10 cellular contexts compared by ENCODE assay signal in genomic region chr13:79541426-79542049, GRCh38.
A peak's percentile ranks its signal among the peaks of the same experiment; 100 is the strongest.
DNase-seq lines count a peak whose midpoint lies in the region; ATAC-seq, FAIRE-seq and TF ChIP-seq lines count a peak whose summit lies in the region.
"Had no signal": no experiment of that assay in that cellular context is flagged by ENCODE, and none has a peak within 500 bp of the region (broad histone marks: within the 10 kb centered on the region; RNA-seq: fewer than 3 reads in every experiment).

No MANE protein-coding gene starts in this region.

- no peak for FAIRE-seq in H1 (lab: Jason Lieb, UNC)

- CTCF ChIA-PET in OCI-LY7 (lab: Charles Lee; ENCODE audit: unreplicated experiment) (interaction anchor here (0.6 to 1.6 kb wide), 2 partner anchors 117 kb away, joined by 4 read pairs; no protein-coding TSS in a partner anchor), H1 (lab: Charles Lee; ENCODE audit: partially characterized antibody) (interaction anchor here (0.6 to 8.0 kb wide), 12 partner anchors 11 to 307 kb away, joined by 3 to 111 read pairs (median 3); no protein-coding TSS in a partner anchor)
- CTCF ChIA-PET in naive thymus-derived CD4-positive, alpha-beta T cell (lab: Charles Lee): interaction anchor here (0.6 to 8.0 kb wide), 11 partner anchors 14 to 1404 kb away, joined by 3 to 136 read pairs (median 3); no protein-coding TSS in a partner anchor

- no peak for TF ChIP-seq EP300 in H1 (IDR thresholded peaks at IDR 0.05; ENCODE audit: borderline replicate concordance in 1 of 2, low read depth in 2 of 2, low read length in 2 of 2)

- peaks cover 0 to 20% (median 0%) of the 10 kb centered on the region in 7 donors for H3K4me1 Mint-ChIP-seq in naive thymus-derived CD4-positive, alpha-beta T cell
- H3K4me1 Mint-ChIP-seq: T-cell had no signal

- H3K18ac ChIP-seq in H1 (ENCODE audit: extremely low read depth, low read length): no peak overlapping the region

- H3K9me3 Mint-ChIP-seq in naive thymus-derived CD4-positive, alpha-beta T cell: peaks cover 0 to 2% (median 0%) of the 10 kb centered on the region in 11 donors
- H3K9me3 Mint-ChIP-seq: T-cell had no signal

- no peak for TF ChIP-seq POLR2A in H1 (IDR thresholded peaks at IDR 0.05; ENCODE audit: control extremely low read depth in 1 of 2, low read depth in 2 of 2, low read length in 2 of 2)

- H2BK120ac ChIP-seq in H1 (replicated peaks; ENCODE audit: low read depth, low read length): no peak overlapping the region

- TF ChIP-seq CTCF in OCI-LY7 (conservative IDR thresholded peaks at IDR 0.05; ENCODE audit: low read length) (peak; percentile 95), H1 (IDR thresholded peaks at IDR 0.05; ENCODE audit: control extremely low read depth in 1 of 3, insufficient read depth in 1 of 3, low read depth in 1 of 3, low read length in 3 of 3) (peak in 2 of 3 experiments; percentile 47 to 49; a peak in 2 of 4 replicates)

- no peak overlapping the region for H3K27ac Mint-ChIP-seq in naive thymus-derived CD4-positive, alpha-beta T cell
- H3K27ac Mint-ChIP-seq: T-cell had no signal

- H2BK12ac ChIP-seq in H1 (ENCODE audit: low read depth, low read length): no peak overlapping the region

- ATAC-seq in GM18517 (IDR thresholded peaks at IDR 0.05; ENCODE audit: unreplicated experiment) (peak; percentile 80), HG03565 (IDR thresholded peaks at IDR 0.05; ENCODE audit: unreplicated experiment) (peak; percentile 75), HG02678 (IDR thresholded peaks at IDR 0.05; ENCODE audit: unreplicated experiment) (no peak)
- peak; percentile 74 for ATAC-seq in naive thymus-derived CD4-positive, alpha-beta T cell

- H3K4me3 Mint-ChIP-seq in naive thymus-derived CD4-positive, alpha-beta T cell: no peak overlapping the region
- H3K4me3 Mint-ChIP-seq: T-cell had no signal

- no peak overlapping the region for H3K23ac ChIP-seq in H1 (ENCODE audit: insufficient read length)

- no peaks in the 10 kb centered on the region for H3K27me3 ChIP-seq in H1 (replicated peaks in 1 of 4; ENCODE audit: control insufficient read depth in 3 of 4, extremely low read depth in 1 of 4, insufficient read depth in 3 of 4, low read length in 3 of 4)
- no peaks in the 10 kb centered on the region for H3K27me3 ChIP-seq in naive thymus-derived CD4-positive, alpha-beta T cell (ENCODE audit: control insufficient read depth in 2 of 2, insufficient read depth in 2 of 2, low read length in 2 of 2)

- no peaks in the 10 kb centered on the region for H3K9me2 ChIP-seq in OCI-LY7 (ENCODE audit: insufficient read depth, low read length)

- peaks cover 0 to 21% (median 9%) of the 10 kb centered on the region in 5 donors for H3K36me3 Mint-ChIP-seq in naive thymus-derived CD4-positive, alpha-beta T cell

- 4% methylated on average over 1 of the region's 1 CpG; no CpG with 5 or more reads in 1 of the 2 experiments for whole genome bisulfite sequencing in H1 (ENCODE audit: extremely low coverage in 1 of 2, insufficient coverage in 1 of 2, insufficient read length in 1 of 2, insufficient replicate concordance in 2 of 2, low coverage in 1 of 2, low lambda C conversion rate in 2 of 2, missing lambda C conversion rate in 1 of 2), 2 experiments

- no peak overlapping the region for H2AFZ ChIP-seq in OCI-LY7 (ENCODE audit: low read length)
- no peak overlapping the region for H2AFZ ChIP-seq in H1 (ENCODE audit: low read length)

- peak; percentile 83 for DNase-seq in CD1c-positive myeloid dendritic cell (ENCODE audit: extremely low spot score)
- peak; percentile 61 for DNase-seq in OCI-LY7 (ENCODE audit: low spot score)
- DNase-seq in H1 (ENCODE audit: low read depth in 1 of 2, low spot score in 2 of 2): no peak
- peak in 7 of 9 donors; percentile 36 to 70 (median 59) for DNase-seq in naive thymus-derived CD4-positive, alpha-beta T cell
- no peak for DNase-seq in GM19238 (ENCODE audit: insufficient read length, low spot score)

- H2AK5ac ChIP-seq in H1 (ENCODE audit: low read depth, low read length): no peak overlapping the region

- H3K79me2 ChIP-seq in OCI-LY7 (ENCODE audit: insufficient read depth, low read depth, low read length): no peaks in the 10 kb centered on the region
- no peaks in the 10 kb centered on the region for H3K79me2 ChIP-seq in H1 (ENCODE audit: control insufficient read depth in 1 of 2, insufficient read depth in 2 of 2, low read length in 2 of 2)

- H3K4me3 ChIP-seq in OCI-LY7 (ENCODE audit: low read depth, low read length, poor library complexity, severe bottlenecking): no peak overlapping the region
- no peak overlapping the region for H3K4me3 ChIP-seq in H1 (ENCODE audit: extremely low read depth in 1 of 4, insufficient read depth in 2 of 4, low read depth in 3 of 4, low read length in 4 of 4)
- H3K4me3 ChIP-seq in naive thymus-derived CD4-positive, alpha-beta T cell (ENCODE audit: low read length): no peak overlapping the region
- H3K4me3 ChIP-seq: skin epidermis had no signal

- H2BK15ac ChIP-seq in H1 (ENCODE audit: low read length): no peak overlapping the region

- no peak overlapping the region for H3K4me2 ChIP-seq in OCI-LY7 (ENCODE audit: low read length)
- no peak overlapping the region for H3K4me2 ChIP-seq in H1 (ENCODE audit: insufficient read depth in 1 of 2, low read depth in 2 of 2, low read length in 2 of 2)

- H2BK5ac ChIP-seq in H1 (ENCODE audit: low read depth, low read length): no peak overlapping the region

- no peaks in the 10 kb centered on the region; the same call in 1 of the 2 replicates for H4K20me1 ChIP-seq in OCI-LY7 (ENCODE audit: insufficient read depth, low read length)
- H4K20me1 ChIP-seq in H1 (replicated peaks in 1 of 2; ENCODE audit: control insufficient read depth in 1 of 2, insufficient read depth in 2 of 2, low read length in 2 of 2): peaks cover 0 to 1% of the 10 kb centered on the region in 2 experiments

- H3K9ac ChIP-seq in H1 (replicated peaks in 1 of 4; ENCODE audit: extremely low read depth in 1 of 4, low read depth in 3 of 4, low read length in 3 of 4): no peak overlapping the region

- H3K23me2 ChIP-seq in H1 (ENCODE audit: low read depth, low read length): no peaks in the 10 kb centered on the region

- H3K14ac ChIP-seq in H1 (ENCODE audit: insufficient read length): no peak overlapping the region

- POLR2A ChIA-PET in OCI-LY7 (lab: Charles Lee) (interaction anchor here (0.5 to 2.0 kb wide), 5 partner anchors 8 to 1407 kb away, joined by 3 to 8 read pairs (median 3); no protein-coding TSS in a partner anchor), H1 (lab: Charles Lee; ENCODE audit: partially characterized antibody) (no interaction called here)
- POLR2A ChIA-PET in naive thymus-derived CD4-positive, alpha-beta T cell (lab: Charles Lee): interaction anchor here (0.8 kb wide), 1 partner anchor 60 kb away, joined by 3 read pairs; no protein-coding TSS in a partner anchor

- H3K9me3 ChIP-seq in OCI-LY7 (ENCODE audit: low read length) (no peaks in the 10 kb centered on the region), H1 (ENCODE audit: insufficient read depth in 2 of 2, low read depth in 1 of 2, low read length in 1 of 2) (no peaks in the 10 kb centered on the region)
- no peaks in the 10 kb centered on the region for H3K9me3 ChIP-seq in naive thymus-derived CD4-positive, alpha-beta T cell (ENCODE audit: control insufficient read depth in 2 of 3, low read length in 3 of 3)

- H3K79me1 ChIP-seq in H1 (ENCODE audit: low read depth, low read length): no peaks in the 10 kb centered on the region

- H3K27ac ChIP-seq in OCI-LY7 (ENCODE audit: low read depth, low read length, poor library complexity, severe bottlenecking): no peak overlapping the region
- H3K27ac ChIP-seq in H1 (ENCODE audit: low read depth, low read length): no peak overlapping the region
- H3K27ac ChIP-seq in naive thymus-derived CD4-positive, alpha-beta T cell (ENCODE audit: low read depth, low read length): no peak overlapping the region
- H3K27ac ChIP-seq: skin epidermis had no signal

- peak; percentile 73 to 82 for TF ChIP-seq RAD21 in H1 (IDR thresholded peaks at IDR 0.05 in 1 of 2, conservative IDR thresholded peaks at IDR 0.05 in 1 of 2; ENCODE audit: low read depth in 2 of 2, low read length in 2 of 2)

- no peak overlapping the region for H3K4ac ChIP-seq in H1 (replicated peaks; ENCODE audit: insufficient read length, low read depth, low read length)

- no TSS peak for BruUV-seq in OCI-LY7 (replicated peaks; lab: Mats Ljungman, UMichigan)

- no peaks in the 10 kb centered on the region for H3K27me3 Mint-ChIP-seq in naive thymus-derived CD4-positive, alpha-beta T cell
- H3K27me3 Mint-ChIP-seq: T-cell had no signal

- H4K5ac ChIP-seq in H1 (ENCODE audit: insufficient read length, low read depth, low read length): no peak overlapping the region

- H4K91ac ChIP-seq in H1 (replicated peaks; ENCODE audit: insufficient read length, low read length): no peak overlapping the region

- H3K36me3 ChIP-seq in OCI-LY7 (ENCODE audit: insufficient read depth, low read length) (no peaks in the 10 kb centered on the region), H1 (ENCODE audit: control insufficient read depth in 2 of 4, insufficient read depth in 4 of 4, low read length in 3 of 4) (no peaks in the 10 kb centered on the region; a peak in 1 of 8 replicates)
- H3K36me3 ChIP-seq in naive thymus-derived CD4-positive, alpha-beta T cell (ENCODE audit: control insufficient read depth in 2 of 3, insufficient read depth in 3 of 3, low read length in 3 of 3): no peaks in the 10 kb centered on the region

- H3K56ac ChIP-seq in H1 (replicated peaks; ENCODE audit: insufficient read length, low read depth, low read length): no peak overlapping the region

- no peak overlapping the region for H4K8ac ChIP-seq in H1 (ENCODE audit: extremely low read depth, insufficient read depth, low read length)

- H3K4me1 ChIP-seq in OCI-LY7 (ENCODE audit: insufficient read depth, low read length, poor library complexity, severe bottlenecking): no peaks in the 10 kb centered on the region
- H3K4me1 ChIP-seq in H1 (replicated peaks in 1 of 4; ENCODE audit: control insufficient read depth in 3 of 4, insufficient read depth in 4 of 4, low read length in 3 of 4): peaks cover 0 to 3% (median 0%) of the 10 kb centered on the region in 4 experiments; a peak in 2 of 7 replicates
- no peaks in the 10 kb centered on the region for H3K4me1 ChIP-seq in naive thymus-derived CD4-positive, alpha-beta T cell (ENCODE audit: control insufficient read depth in 2 of 2, insufficient read depth in 2 of 2, low read length in 2 of 2)

- no peak overlapping the region for H2BK20ac ChIP-seq in H1 (ENCODE audit: low read length)

- intact Hi-C loops in OCI-LY7 (cut with micrococcal nuclease; ENCODE audit: unreplicated experiment): loop anchor here (10.0 kb wide), 2 partner anchors 227 to 1407 kb away; no protein-coding TSS in a partner anchor
- intact Hi-C loops in naive thymus-derived CD4-positive, alpha-beta T cell (cut with micrococcal nuclease): loop anchor here (1.0 to 10.0 kb wide), 12 partner anchors 19 to 1764 kb away; partner anchors contain the start of genes NDFIP2 (in 2 of the 2) and RBM26 (in 2 of the 2)

TF ChIP-seq in H1, 55 proteins besides CTCF, POLR2A, EP300 and RAD21:
- TF ChIP-seq POU5F1 (IDR thresholded peaks at IDR 0.05; ENCODE audit: low read depth, low read length): no peak
- TF ChIP-seq TEAD4 (IDR thresholded peaks at IDR 0.05; ENCODE audit: low read depth, low read length): no peak
- no peak for TF ChIP-seq HDAC6 (IDR thresholded peaks at IDR 0.05; ENCODE audit: low read depth, low read length)
TF ChIP-seq in H1: peak in this region for 0.

Comparison
In these comparisons a context has a peak if more than half of its experiments do, and no peak if none do; other contexts are left out.
1. DNase-seq: peak in CD1c-positive myeloid dendritic cell (single experiment), OCI-LY7 (single experiment) and naive thymus-derived CD4-positive, alpha-beta T cell (7 of 9); none in H1 (0 of 2) and GM19238 (single experiment).